ENCODE assay signal across 8 cellular contexts in genomic region chr10:30510184-30510931, GRCh38.
DNase-seq lines count a peak whose midpoint lies in the region; ATAC-seq, FAIRE-seq and TF ChIP-seq lines count a peak whose summit lies in the region.
"Had no signal": no experiment of that assay in that cellular context is flagged by ENCODE, and none has a peak within 500 bp of the region (broad histone marks: within the 10 kb centered on the region; RNA-seq: fewer than 3 reads in every experiment).

No MANE protein-coding gene starts in this region.

- H3K4me3 ChIP-seq in MM.1S (ENCODE audit: low read length) (no peak overlapping the region), cardiac fibroblast (replicated peaks in 1 of 2; ENCODE audit: low read depth in 2 of 2, low read length in 2 of 2) (no peak overlapping the region)

- H3K36me3 ChIP-seq in MM.1S (replicated peaks; ENCODE audit: insufficient read depth, low read length), result no peaks in the 10 kb centered on the region

- no peaks in the 10 kb centered on the region for H3K27me3 ChIP-seq in MM.1S (replicated peaks; ENCODE audit: insufficient read depth, low read length)

- ATAC-seq in GM18498 (IDR thresholded peaks at IDR 0.05; ENCODE audit: unreplicated experiment) (peak; percentile 91), GM21737 (IDR thresholded peaks at IDR 0.05; ENCODE audit: unreplicated experiment) (peak; percentile 71)

- H3K9me2 ChIP-seq in MM.1S (replicated peaks; ENCODE audit: insufficient read depth, low read length), result no peaks in the 10 kb centered on the region

- no peaks in the 10 kb centered on the region for H3K9me3 ChIP-seq in MM.1S (replicated peaks; ENCODE audit: insufficient read depth, low read length)

- TF ChIP-seq CTCF in MM.1S (IDR thresholded peaks at IDR 0.05; ENCODE audit: low read length), result no peak
- peak; percentile 22 for TF ChIP-seq CTCF in cardiac fibroblast (IDR thresholded peaks at IDR 0.05; ENCODE audit: low read depth, low read length)
- no peak for TF ChIP-seq CTCF in D721Med (IDR thresholded peaks at IDR 0.05; ENCODE audit: insufficient read depth, missing control alignments)

- peak overlapping the region; percentile 15; the same call in 1 of the 2 replicates for H3K4me2 ChIP-seq in MM.1S (ENCODE audit: low read depth, low read length)

- H2AFZ ChIP-seq in MM.1S (ENCODE audit: low read length), result no peak overlapping the region

- H3K4me1 ChIP-seq in MM.1S (ENCODE audit: low read length), result peaks cover 8% of the 10 kb centered on the region

- H3K27ac ChIP-seq in MM.1S (ENCODE audit: low read length), result peak overlapping the region; percentile 18; the same call in 1 of the 2 replicates
- H3K27ac ChIP-seq: VCaP had no signal

- no peaks in the 10 kb centered on the region for H4K20me1 ChIP-seq in MM.1S (ENCODE audit: insufficient read depth, low read length)

- 0 out of 2 replicates have a peak, but pooled peaks cover 5% of the 10 kb centered on the region for H3F3A ChIP-seq in MM.1S (ENCODE audit: insufficient read depth, low read length)

- peak; percentile 44 for DNase-seq in MM.1S
- peak; percentile 59 to 77 for DNase-seq in cardiac fibroblast (ENCODE audit: low read depth in 2 of 2)
- peak; percentile 35 for DNase-seq in stimulated activated CD4-positive, alpha-beta T cell treated with anti-CD3 and anti-CD28 coated beads, Interleukin-4, amount 100 ng/mL, for 24 hours
- DNase-seq in hippocampal formation (lab: John Stamatoyannopoulos, UW), result no peak
- no peak for DNase-seq in D721Med (ENCODE audit: insufficient read length, low spot score)

- no peak overlapping the region for H3K9ac ChIP-seq in MM.1S (ENCODE audit: low read length)

- FAIRE-seq in D721Med (lab: Jason Lieb, UNC), result no peak

- H3K79me2 ChIP-seq in MM.1S (ENCODE audit: low read length), result no peaks in the 10 kb centered on the region

Comparison
In these comparisons a context has a peak if more than half of its experiments do, and no peak if none do; other contexts are left out.
1. DNase-seq: peak in MM.1S (single experiment), cardiac fibroblast (2 of 2) and stimulated activated CD4-positive, alpha-beta T cell treated with anti-CD3 and anti-CD28 coated beads, Interleukin-4, amount 100 ng/mL, for 24 hours (single experiment); none in hippocampal formation (0 of 2) and D721Med (single experiment).